In the genomic region with DNA sequence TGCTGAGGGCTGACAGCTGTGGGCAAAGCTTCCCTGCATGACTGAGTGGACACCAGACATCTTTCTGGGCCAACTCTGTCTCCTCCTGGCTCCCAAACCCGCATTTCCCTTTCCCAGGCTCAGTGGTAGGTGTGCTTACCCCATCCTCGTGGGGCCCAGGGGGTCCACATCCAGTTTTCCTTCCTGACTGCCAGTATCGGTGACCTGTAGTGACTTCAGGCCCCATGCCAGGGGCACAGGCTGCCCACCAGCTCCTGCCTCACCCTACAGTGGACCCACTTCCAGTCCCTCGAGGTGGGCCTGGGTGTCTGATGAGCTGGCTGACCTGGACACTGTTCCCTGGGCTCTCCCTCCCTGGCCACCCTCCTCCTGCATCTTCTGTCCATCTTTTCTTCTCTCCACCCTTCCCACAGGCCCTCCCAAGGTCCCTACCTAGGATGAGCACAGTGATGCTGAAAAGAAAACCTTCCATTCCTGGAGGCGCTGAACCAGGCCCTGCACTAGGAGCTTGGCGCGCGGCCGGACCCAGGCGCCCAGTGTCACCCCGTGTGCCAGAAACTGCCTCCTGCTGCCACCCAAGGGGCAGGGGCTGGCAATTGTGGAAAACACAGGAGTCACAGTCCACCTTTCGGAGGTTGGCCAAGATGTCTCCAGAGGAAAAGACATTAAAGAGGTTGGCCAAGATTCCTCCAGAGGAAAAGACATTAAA, we compare ENCODE assay signal across 16 cellular contexts.
"Had no signal": no experiment of that assay in that cellular context is flagged by ENCODE, and none has a peak within 500 bp of the region (broad histone marks: within the 10 kb centered on the region; RNA-seq: fewer than 3 reads in every experiment).

No MANE protein-coding gene starts in this region.

- ATAC-seq: heart left ventricle, left ventricle myocardium superior, T-helper 17 cell had no signal

- H3K36me3 ChIP-seq: cardiac muscle cell, colonic mucosa, heart left ventricle, vagina had no signal

- H3K27me3 ChIP-seq: cardiac muscle cell, colonic mucosa, testis, vagina had no signal

- H3K27ac ChIP-seq: cardiac muscle cell, heart left ventricle, testis, vagina had no signal

- H3K4me3 ChIP-seq: cardiac muscle cell, colonic mucosa, heart left ventricle, testis, vagina had no signal

- H3K4me1 Mint-ChIP-seq: activated CD4-positive, alpha-beta T cell treated with anti-CD3 and anti-CD28 coated beads, Interleukin-2, amount 10 ng/mL, durations not matched to agents 7 days and 5 days had no signal

- H3K27ac Mint-ChIP-seq: activated CD4-positive, alpha-beta T cell treated with anti-CD3 and anti-CD28 coated beads, Interleukin-2, amount 10 ng/mL, durations not matched to agents 7 days and 5 days; activated T-helper 1 cell treated with anti-CD3 and anti-CD28 coated beads, Interleukin-12 subunit alpha, Interleukin-12 subunit beta, Interleukin-2, Interleukin-4 antibody, amounts not matched to agents 30 ng/mL and 10 ng/mL and 1 ng/mL, durations not matched to agents 14 hours and 24 hours and 36 hours; stimulated activated naive CD8-positive, alpha-beta T cell treated with anti-CD3 and anti-CD28 coated beads, Interleukin-15, Interleukin-2, amounts not matched to agents 100 ng/mL and 50 ng/mL, for 24 hours; T-helper 17 cell had no signal

- H3K4me3 Mint-ChIP-seq: activated CD4-positive, alpha-beta T cell treated with anti-CD3 and anti-CD28 coated beads, Interleukin-2, amount 10 ng/mL, durations not matched to agents 7 days and 5 days; activated T-helper 1 cell treated with anti-CD3 and anti-CD28 coated beads, Interleukin-12 subunit alpha, Interleukin-12 subunit beta, Interleukin-2, Interleukin-4 antibody, amounts not matched to agents 30 ng/mL and 10 ng/mL and 1 ng/mL, durations not matched to agents 14 hours and 24 hours and 36 hours; stimulated activated naive CD8-positive, alpha-beta T cell treated with anti-CD3 and anti-CD28 coated beads, Interleukin-15, Interleukin-2, amounts not matched to agents 100 ng/mL and 50 ng/mL, for 24 hours; T-helper 17 cell had no signal

- H3K4me1 ChIP-seq: testis, vagina had no signal

- H3K9me3 ChIP-seq: colonic mucosa, heart left ventricle, testis, vagina had no signal

- DNase-seq: activated CD4-positive, alpha-beta T cell treated with anti-CD3 and anti-CD28 coated beads, Interleukin-2, amount 10 ng/mL, durations not matched to agents 7 days and 5 days; activated CD4-positive, CD25-positive, alpha-beta regulatory T cell; activated naive CD4-positive, alpha-beta T cell; effector CD4-positive, alpha-beta T cell; foreskin melanocyte; heart left ventricle; left ventricle myocardium superior; stimulated activated CD4-positive, alpha-beta T cell treated with anti-CD3 and anti-CD28 coated beads, Interleukin-2, amount 100 ng/mL, for 48 hours; stimulated activated CD8-positive, alpha-beta memory T cell treated with anti-CD3 and anti-CD28 coated beads, Interleukin-4, amount 100 ng/mL, for 48 hours; T-helper 17 cell; testis had no signal

- H3K9me3 Mint-ChIP-seq: activated CD4-positive, alpha-beta T cell treated with anti-CD3 and anti-CD28 coated beads, Interleukin-2, amount 10 ng/mL, durations not matched to agents 7 days and 5 days; activated T-helper 1 cell treated with anti-CD3 and anti-CD28 coated beads, Interleukin-12 subunit alpha, Interleukin-12 subunit beta, Interleukin-2, Interleukin-4 antibody, amounts not matched to agents 30 ng/mL and 10 ng/mL and 1 ng/mL, durations not matched to agents 14 hours and 24 hours and 36 hours; stimulated activated naive CD8-positive, alpha-beta T cell treated with anti-CD3 and anti-CD28 coated beads, Interleukin-15, Interleukin-2, amounts not matched to agents 100 ng/mL and 50 ng/mL, for 24 hours had no signal
